In genomic region chr6:35451354-35452185, GRCh38 we compare ENCODE assay signal across 8 cellular contexts. TPM values are rescaled to one million over a fixed set of nuclear protein-coding genes. Genes with fewer than 3 reads are reported as not detected.
A peak's percentile ranks its signal among the peaks of the same experiment; 100 is the strongest.
DNase-seq lines count a peak whose midpoint lies in the region; ATAC-seq and TF ChIP-seq lines count a peak whose summit lies in the region.

No MANE protein-coding gene starts in this region.

- TF ChIP-seq POLR2A in erythroblast (IDR thresholded peaks at IDR 0.05; ENCODE audit: low read length) = no peak

- intact Hi-C loops in colonic mucosa (cut with DNase I) = no loop called here

- no peaks in the 10 kb centered on the region for H3K27me3 ChIP-seq in CD4-positive, CD25-positive, alpha-beta regulatory T cell (ENCODE audit: control insufficient read depth, insufficient read depth, low read length)
- H3K27me3 ChIP-seq in colonic mucosa = no peaks in the 10 kb centered on the region
- peaks cover 32% of the 10 kb centered on the region for H3K27me3 ChIP-seq in neural progenitor cell

- H3K4me3 Mint-ChIP-seq in CD4-positive, CD25-positive, alpha-beta regulatory T cell = peak overlapping the region; percentile 85 to 91 (median 89)
- H3K4me3 Mint-ChIP-seq in neural progenitor cell = peak overlapping the region; percentile 76

- peaks cover 4% of the 10 kb centered on the region for H3K36me3 ChIP-seq in CD4-positive, CD25-positive, alpha-beta regulatory T cell (ENCODE audit: control insufficient read depth, insufficient read depth, low read length)
- H3K36me3 ChIP-seq in colonic mucosa (no peaks in the 10 kb centered on the region), neural progenitor cell (no peaks in the 10 kb centered on the region)

- H3K27ac ChIP-seq in CD4-positive, CD25-positive, alpha-beta regulatory T cell (ENCODE audit: insufficient read depth, low read length, poor library complexity, severe bottlenecking) = peak overlapping the region; percentile 62
- H3K27ac ChIP-seq in colonic mucosa (no peak overlapping the region), neural progenitor cell (no peak overlapping the region)

- no peaks in the 10 kb centered on the region for H3K9me3 Mint-ChIP-seq in CD4-positive, CD25-positive, alpha-beta regulatory T cell
- H3K9me3 Mint-ChIP-seq in neural progenitor cell = no peaks in the 10 kb centered on the region

- TF ChIP-seq CTCF in colonic mucosa (IDR thresholded peaks at IDR 0.05) (no peak), neural progenitor cell (IDR thresholded peaks at IDR 0.05) (no peak)

- no peaks in the 10 kb centered on the region for H3K27me3 Mint-ChIP-seq in CD4-positive, CD25-positive, alpha-beta regulatory T cell
- peaks cover 13% of the 10 kb centered on the region for H3K27me3 Mint-ChIP-seq in neural progenitor cell (ENCODE audit: insufficient read depth, low read depth)

- DNase-seq in CD4-positive, CD25-positive, alpha-beta regulatory T cell = no peak
- no peak for DNase-seq in Jurkat, Clone E6-1 (ENCODE audit: low read depth, low spot score)
- DNase-seq in colonic mucosa (no peak), neural progenitor cell (ENCODE audit: low spot score) (no peak), SW 1271 (lab: John Stamatoyannopoulos, UW) (no peak), erythroblast (lab: John Stamatoyannopoulos, UW) (no peak), epidermal melanocyte (ENCODE audit: insufficient read length, low spot score) (no peak)

- H3K79me2 ChIP-seq in neural progenitor cell (ENCODE audit: low read depth) = no peaks in the 10 kb centered on the region

- H2AFZ ChIP-seq in neural progenitor cell (replicated peaks) = no peak overlapping the region

- peaks cover 25% of the 10 kb centered on the region for H3F3A ChIP-seq in neural progenitor cell (ENCODE audit: low read depth)

- peak overlapping the region; percentile 69 for H3K4me3 ChIP-seq in CD4-positive, CD25-positive, alpha-beta regulatory T cell (ENCODE audit: low read depth, low read length)
- peak overlapping the region; percentile 62 for H3K4me3 ChIP-seq in Jurkat, Clone E6-1 (ENCODE audit: low read length)
- H3K4me3 ChIP-seq in colonic mucosa = peak overlapping the region; percentile 74
- H3K4me3 ChIP-seq in neural progenitor cell = peak overlapping the region; percentile 55

- peaks cover 12 to 53% (median 33%) of the 10 kb centered on the region in 4 donors for H3K4me1 Mint-ChIP-seq in CD4-positive, CD25-positive, alpha-beta regulatory T cell
- H3K4me1 Mint-ChIP-seq in neural progenitor cell = peaks cover 38% of the 10 kb centered on the region

- peak overlapping the region; percentile 50 to 89 (median 68) for H3K27ac Mint-ChIP-seq in CD4-positive, CD25-positive, alpha-beta regulatory T cell
- H3K27ac Mint-ChIP-seq in neural progenitor cell = no peak overlapping the region

- peaks cover 2% of the 10 kb centered on the region for H4K20me1 ChIP-seq in neural progenitor cell (ENCODE audit: low read depth)

- ATAC-seq in CD4-positive, CD25-positive, alpha-beta regulatory T cell (ENCODE audit: low read depth in 2 of 2) = no peak
- no peak for ATAC-seq in GM18498 (IDR thresholded peaks at IDR 0.05; ENCODE audit: unreplicated experiment)

- H3K4me1 ChIP-seq in CD4-positive, CD25-positive, alpha-beta regulatory T cell (ENCODE audit: control insufficient read depth, insufficient read depth, low read length, poor library complexity, severe bottlenecking) = peaks cover 23% of the 10 kb centered on the region
- peaks cover 6% of the 10 kb centered on the region for H3K4me1 ChIP-seq in colonic mucosa
- peaks cover 30% of the 10 kb centered on the region for H3K4me1 ChIP-seq in neural progenitor cell

- no peaks in the 10 kb centered on the region for H3K9me3 ChIP-seq in CD4-positive, CD25-positive, alpha-beta regulatory T cell (ENCODE audit: control insufficient read depth in 2 of 2, low read length in 2 of 2)
- no peaks in the 10 kb centered on the region for H3K9me3 ChIP-seq in colonic mucosa
- H3K9me3 ChIP-seq in neural progenitor cell (ENCODE audit: low read depth) = no peaks in the 10 kb centered on the region

- H3K4me2 ChIP-seq in neural progenitor cell = peak overlapping the region; percentile 67

- H3K9ac ChIP-seq in colonic mucosa (ENCODE audit: low read depth in 2 of 2, low read length in 2 of 2) (no peak overlapping the region), neural progenitor cell (no peak overlapping the region)

- peaks cover 9% of the 10 kb centered on the region for H3K36me3 Mint-ChIP-seq in CD4-positive, CD25-positive, alpha-beta regulatory T cell
- peaks cover 9% of the 10 kb centered on the region for H3K36me3 Mint-ChIP-seq in neural progenitor cell

RNA-seq across cellular contexts. Expression of gene FANCE, which starts 0.6 kb away (rescaled TPM):
- 5.5 TPM for total RNA-seq in CD4-positive, CD25-positive, alpha-beta regulatory T cell
- polyA plus RNA-seq in CD4-positive, CD25-positive, alpha-beta regulatory T cell = 1 to 10 TPM; 4.8 to 6.6 (median 5.2) TPM
- polyA plus RNA-seq in Jurkat, Clone E6-1 (2012; ENCODE audit: insufficient read depth, insufficient read length) = 8.1 TPM
- total RNA-seq in colonic mucosa = 10 to 100 TPM in 1 of 2 donors, 1 to 10 TPM in 1; 3.7 to 10.7 TPM
- 9.3 and 23.9 TPM in 2 replicates for total RNA-seq in neural progenitor cell (ENCODE audit: low replicate concordance)

RNA-seq across cellular contexts. Expression of gene RPL10A, which starts 16.6 kb away (rescaled TPM):
- 1,327 TPM for total RNA-seq in CD4-positive, CD25-positive, alpha-beta regulatory T cell
- polyA plus RNA-seq in CD4-positive, CD25-positive, alpha-beta regulatory T cell = 1,000 to 10,000 TPM in 2 of 4 donors, 100 to 1,000 TPM in 2; 848 to 1,343 (median 1,026) TPM
- 2,481 TPM for polyA plus RNA-seq in Jurkat, Clone E6-1 (2012; ENCODE audit: insufficient read depth, insufficient read length)
- total RNA-seq in colonic mucosa (1,000 to 10,000 TPM in 1 of 2 donors, 100 to 1,000 TPM in 1; 998 to 1,213 TPM), neural progenitor cell (ENCODE audit: low replicate concordance) (2,002 and 2,026 TPM in 2 replicates)

RNA-seq across cellular contexts. Expression of gene TEAD3, which starts 45.3 kb away (rescaled TPM):
- total RNA-seq in CD4-positive, CD25-positive, alpha-beta regulatory T cell = not detected
- polyA plus RNA-seq in CD4-positive, CD25-positive, alpha-beta regulatory T cell = under 1 TPM in 3 of 4 donors, not detected in 1; 0.18 to 0.24 (median 0.20) TPM
- 3.6 TPM for polyA plus RNA-seq in Jurkat, Clone E6-1 (2012; ENCODE audit: insufficient read depth, insufficient read length)
- 10 to 100 TPM; 24.5 to 38.4 TPM for total RNA-seq in colonic mucosa
- total RNA-seq in neural progenitor cell (ENCODE audit: low replicate concordance) = 9.7 and 23.5 TPM in 2 replicates

Comparison
In these comparisons a context has a peak if more than half of its experiments do, and no peak if none do; other contexts are left out.
1. RNA of gene TEAD3, which starts 45.3 kb away (total RNA-seq): 24.5 to 38.4 TPM in colonic mucosa and 9.7 to 23.5 TPM in neural progenitor cell; not detected in CD4-positive, CD25-positive, alpha-beta regulatory T cell (single experiment); every median in the first group is over 10 times any median in the second.
2. Peak in every context shown above with its lines, with median percentiles within 50 percentile points of each other: H3K4me3 ChIP-seq.